In genomic region chr2:10878268-10878915, GRCh38 we compare ENCODE assay signal across 16 cellular contexts. TPM values are rescaled to one million over a fixed set of nuclear protein-coding genes. Genes with fewer than 3 reads are reported as not detected.
DNase-seq lines count a peak whose midpoint lies in the region; ATAC-seq and TF ChIP-seq lines count a peak whose summit lies in the region.
"Had no signal": no experiment of that assay in that cellular context is flagged by ENCODE, and none has a peak within 500 bp of the region (broad histone marks: within the 10 kb centered on the region; RNA-seq: fewer than 3 reads in every experiment).

No MANE protein-coding gene starts in this region.

- H3K9me3 ChIP-seq in right atrium auricular region (no peaks in the 10 kb centered on the region), left ventricle myocardium inferior (replicated peaks) (no peaks in the 10 kb centered on the region), endodermal cell (ENCODE audit: control insufficient read depth, low read length) (no peaks in the 10 kb centered on the region), mucosa of rectum (ENCODE audit: control insufficient read depth in 2 of 2, low read length in 2 of 2) (no peaks in the 10 kb centered on the region)
- no peaks in the 10 kb centered on the region for H3K9me3 ChIP-seq in effector memory CD4-positive, alpha-beta T cell (ENCODE audit: control insufficient read depth, low read length)

- peaks cover 5% of the 10 kb centered on the region for H3K36me3 ChIP-seq in right atrium auricular region
- H3K36me3 ChIP-seq in left ventricle myocardium inferior: peaks cover 3% of the 10 kb centered on the region
- no peaks in the 10 kb centered on the region for H3K36me3 ChIP-seq in endodermal cell (ENCODE audit: control insufficient read depth, insufficient read depth, low read length)
- no peaks in the 10 kb centered on the region for H3K36me3 ChIP-seq in mucosa of rectum (ENCODE audit: control insufficient read depth in 2 of 2, insufficient read depth in 2 of 2, low read length in 2 of 2)
- H3K36me3 ChIP-seq in effector memory CD4-positive, alpha-beta T cell (ENCODE audit: control insufficient read depth, insufficient read depth, low read length): no peaks in the 10 kb centered on the region
- H3K36me3 ChIP-seq: BLaER1 treated with 17β-estradiol and CSF1 and Interleukin-3, amounts not matched to agents 10 nM and 100 nM had no signal

- H3K9me3 Mint-ChIP-seq in endodermal cell: peaks cover 4% of the 10 kb centered on the region
- H3K9me3 Mint-ChIP-seq: CD4-positive, alpha-beta T cell had no signal

- H3K36me3 Mint-ChIP-seq in endodermal cell (ENCODE audit: low read depth): no peaks in the 10 kb centered on the region

- no peaks in the 10 kb centered on the region for H3K27me3 Mint-ChIP-seq in endodermal cell (ENCODE audit: insufficient read depth)

- no peaks in the 10 kb centered on the region for H3K27me3 ChIP-seq in right atrium auricular region
- no peaks in the 10 kb centered on the region for H3K27me3 ChIP-seq in left ventricle myocardium inferior (ENCODE audit: low read depth)
- no peaks in the 10 kb centered on the region for H3K27me3 ChIP-seq in endodermal cell (ENCODE audit: control insufficient read depth, insufficient read depth, low read length, poor library complexity, severe bottlenecking)
- H3K27me3 ChIP-seq in mucosa of rectum (ENCODE audit: control insufficient read depth in 2 of 2, insufficient read depth in 2 of 2, low read length in 2 of 2): no peaks in the 10 kb centered on the region
- H3K27me3 ChIP-seq in effector memory CD4-positive, alpha-beta T cell (replicated peaks; ENCODE audit: control insufficient read depth, insufficient read depth, low read length, poor library complexity, severe bottlenecking): no peaks in the 10 kb centered on the region
- H3K27me3 ChIP-seq: BLaER1 treated with 17β-estradiol and CSF1 and Interleukin-3, amounts not matched to agents 10 nM and 100 nM had no signal

- H3K27ac ChIP-seq in right atrium auricular region (peak overlapping the region; percentile 71 to 94), left ventricle myocardium inferior (replicated peaks) (no peak overlapping the region), endodermal cell (ENCODE audit: low read depth, low read length) (no peak overlapping the region), mucosa of rectum (ENCODE audit: low read depth in 2 of 2, low read length in 2 of 2) (peak overlapping the region; percentile 83 to 84)
- no peak overlapping the region for H3K27ac ChIP-seq in effector memory CD4-positive, alpha-beta T cell (ENCODE audit: insufficient read depth, low read length, poor library complexity, severe bottlenecking)
- H3K27ac ChIP-seq: BLaER1 treated with 17β-estradiol and CSF1 and Interleukin-3, amounts not matched to agents 10 nM and 100 nM; GM23248 had no signal

- H3K27ac Mint-ChIP-seq in endodermal cell: no peak overlapping the region
- H3K27ac Mint-ChIP-seq: CD4-positive, alpha-beta T cell had no signal

- H3K4me1 ChIP-seq in right atrium auricular region (peaks cover 0 to 44% of the 10 kb centered on the region in 2 donors), left ventricle myocardium inferior (peaks cover 56% of the 10 kb centered on the region), endodermal cell (ENCODE audit: control insufficient read depth, insufficient read depth, low read length) (peaks cover 18% of the 10 kb centered on the region), mucosa of rectum (ENCODE audit: control insufficient read depth in 2 of 2, insufficient read depth in 2 of 2, low read length in 2 of 2) (peaks cover 18 to 36% of the 10 kb centered on the region in 2 donors)
- H3K4me1 ChIP-seq in effector memory CD4-positive, alpha-beta T cell (ENCODE audit: control insufficient read depth, insufficient read depth, low read length, poor library complexity, severe bottlenecking): no peaks in the 10 kb centered on the region

- TF ChIP-seq CTCF in right atrium auricular region (IDR thresholded peaks at IDR 0.05) (no peak), left ventricle myocardium inferior (IDR thresholded peaks at IDR 0.05; ENCODE audit: borderline replicate concordance) (no peak), endodermal cell (conservative IDR thresholded peaks at IDR 0.05) (no peak)

- H3K4me1 Mint-ChIP-seq in endodermal cell: peaks cover 43% of the 10 kb centered on the region

- no peak for DNase-seq in right atrium auricular region (ENCODE audit: low spot score)
- DNase-seq in left ventricle myocardium inferior: no peak
- peak; percentile 35 for DNase-seq in endodermal cell
- DNase-seq in effector memory CD4-positive, alpha-beta T cell: no peak
- DNase-seq in dermis blood vessel endothelial cell: no peak
- DNase-seq: 8988T; ACHN; Calu3; CD4-positive, alpha-beta T cell; DMS 273 treated with DMSO at 0.1 percent for 48 hours had no signal

- intact Hi-C loops in left ventricle myocardium inferior (cut with micrococcal nuclease): no loop called here

- no peak overlapping the region for H3K4me3 Mint-ChIP-seq in endodermal cell
- H3K4me3 Mint-ChIP-seq: CD4-positive, alpha-beta T cell had no signal

- ATAC-seq in HG02981 (IDR thresholded peaks at IDR 0.05; ENCODE audit: unreplicated experiment): no peak
- ATAC-seq: HCT116 had no signal

- no peak overlapping the region for H3K9ac ChIP-seq in endodermal cell (ENCODE audit: extremely low read depth, low read length, poor library complexity, severe bottlenecking)
- H3K9ac ChIP-seq in mucosa of rectum (ENCODE audit: low read depth in 1 of 2, low read length in 2 of 2): no peak overlapping the region
- H3K9ac ChIP-seq: BLaER1 treated with 17β-estradiol and CSF1 and Interleukin-3, amounts not matched to agents 10 nM and 100 nM; GM23248 had no signal

- H3K4me3 ChIP-seq in right atrium auricular region (no peak overlapping the region), left ventricle myocardium inferior (no peak overlapping the region), endodermal cell (ENCODE audit: low read length) (no peak overlapping the region), mucosa of rectum (ENCODE audit: low read length in 2 of 2) (no peak overlapping the region)
- H3K4me3 ChIP-seq in effector memory CD4-positive, alpha-beta T cell (ENCODE audit: insufficient read depth, low read depth, low read length, poor library complexity, severe bottlenecking): no peak overlapping the region
- H3K4me3 ChIP-seq: BLaER1 treated with 17β-estradiol and CSF1 and Interleukin-3, amounts not matched to agents 10 nM and 100 nM; GM23248 had no signal

- WGBS in endodermal cell (ENCODE audit: insufficient coverage in 1 of 2, insufficient read length in 1 of 2), 2 experiments: 87 to 94% methylated on average over 5 to 12 of the region's 12 CpGs

RNA-seq across cellular contexts. Expression of gene KCNF1, which starts 33.3 kb away (rescaled TPM):
- total RNA-seq in right atrium auricular region (under 1 TPM; 0.30 to 0.94 TPM), left ventricle myocardium inferior (0.30 TPM), endodermal cell (10 to 100 TPM in 1 of 2 donors, 1 to 10 TPM in 1; 5.2 to 17.0 TPM), dermis blood vessel endothelial cell (1.0 and 1.9 TPM in 2 replicates)
- 3.5 TPM for polyA plus RNA-seq in endodermal cell (2013, experiment 1 of 2)
- polyA plus RNA-seq in endodermal cell (2013, experiment 2 of 2): 4.1 TPM
- total RNA-seq: Calu3; CD4-positive, alpha-beta T cell; Daoy had no signal

Comparison
In these comparisons a context has a peak if more than half of its experiments do, and no peak if none do; other contexts are left out.
1. H3K27ac ChIP-seq: peak in right atrium auricular region (2 of 2) and mucosa of rectum (2 of 2); none in left ventricle myocardium inferior (single experiment), endodermal cell (single experiment) and effector memory CD4-positive, alpha-beta T cell (single experiment).